17 cellular contexts compared by ENCODE assay signal in genomic region chr12:4292266-4293063, GRCh38. TPM values are rescaled to one million over a fixed set of nuclear protein-coding genes. Genes with fewer than 3 reads are reported as not detected.
A peak's percentile ranks its signal among the peaks of the same experiment; 100 is the strongest.
DNase-seq lines count a peak whose midpoint lies in the region; ATAC-seq and TF ChIP-seq lines count a peak whose summit lies in the region.
"Had no signal": no experiment of that assay in that cellular context is flagged by ENCODE, and none has a peak within 500 bp of the region (broad histone marks: within the 10 kb centered on the region; RNA-seq: fewer than 3 reads in every experiment).

No MANE protein-coding gene starts in this region.

- peaks cover 0 to 15% (median 2%) of the 10 kb centered on the region in 4 donors for H3K36me3 ChIP-seq in transverse colon

- H3K27ac Mint-ChIP-seq in activated T-helper 1 cell treated with anti-CD3 and anti-CD28 coated beads, Interleukin-12 subunit alpha, Interleukin-12 subunit beta, Interleukin-2, Interleukin-4 antibody, amounts not matched to agents 30 ng/mL and 10 ng/mL and 1 ng/mL, durations not matched to agents 14 hours and 24 hours and 36 hours, result peak overlapping the region; percentile 51

- intact Hi-C loops in left ventricle myocardium superior (cut with micrococcal nuclease), result no loop called here
- intact Hi-C loops in Right ventricle myocardium superior (cut with DNase I), result no loop called here
- intact Hi-C loops in activated T-helper 1 cell treated with anti-CD3 and anti-CD28 coated beads, Interleukin-12 subunit alpha, Interleukin-12 subunit beta, Interleukin-2, Interleukin-4 antibody, amounts not matched to agents 30 ng/mL and 10 ng/mL and 1 ng/mL, durations not matched to agents 14 hours and 24 hours and 36 hours (cut with micrococcal nuclease), result loop anchor here (2.0 kb wide), 1 partner anchor 16 kb away; no protein-coding TSS in a partner anchor
- intact Hi-C loops in transverse colon (cut with DNase I; ENCODE audit: low total_unique reads), result no loop called here

- peak; percentile 52 for DNase-seq in left ventricle myocardium superior
- DNase-seq in Right ventricle myocardium superior, result no peak
- DNase-seq in activated T-helper 1 cell treated with anti-CD3 and anti-CD28 coated beads, Interleukin-12 subunit alpha, Interleukin-12 subunit beta, Interleukin-2, Interleukin-4 antibody, amounts not matched to agents 30 ng/mL and 10 ng/mL and 1 ng/mL, durations not matched to agents 14 hours and 24 hours and 36 hours (ENCODE audit: low spot score), result no peak
- DNase-seq in mesenteric fat pad (ENCODE audit: low spot score), result peak; percentile 76
- no peak for DNase-seq in transverse colon
- DNase-seq in stimulated activated CD4-positive, alpha-beta T cell treated with anti-CD3 and anti-CD28 coated beads, Interleukin-2, amount 100 ng/mL, for 48 hours, result no peak
- DNase-seq: AML-193; colonic mucosa; DND-41; mucosa of descending colon; NCI-H1930; NK-92 treated with Interleukin-12 subunit alpha and Interleukin-12 subunit beta, amount 100 ng/mL, for 24 hours; stimulated activated CD4-positive, alpha-beta T cell treated with anti-CD3 and anti-CD28 coated beads, Interleukin-4, amount 100 ng/mL, for 1 hour; stimulated activated naive CD4-positive, alpha-beta T cell had no signal

- H3K27me3 ChIP-seq in transverse colon, result no peaks in the 10 kb centered on the region
- H3K27me3 ChIP-seq: colonic mucosa had no signal

- peaks cover 68% of the 10 kb centered on the region for H3K36me3 Mint-ChIP-seq in activated T-helper 1 cell treated with anti-CD3 and anti-CD28 coated beads, Interleukin-12 subunit alpha, Interleukin-12 subunit beta, Interleukin-2, Interleukin-4 antibody, amounts not matched to agents 30 ng/mL and 10 ng/mL and 1 ng/mL, durations not matched to agents 14 hours and 24 hours and 36 hours (ENCODE audit: low read depth)

- no peak for TF ChIP-seq CTCF in transverse colon (IDR thresholded peaks at IDR 0.05)

- no peak for ATAC-seq in left ventricle myocardium superior
- ATAC-seq in Right ventricle myocardium superior (ENCODE audit: poor library complexity), result no peak
- no peak for ATAC-seq in HG03378 (IDR thresholded peaks at IDR 0.05; ENCODE audit: unreplicated experiment)
- ATAC-seq in HG03571 (IDR thresholded peaks at IDR 0.05; ENCODE audit: unreplicated experiment), result no peak
- ATAC-seq: mucosa of descending colon had no signal

- H3K4me3 Mint-ChIP-seq in activated T-helper 1 cell treated with anti-CD3 and anti-CD28 coated beads, Interleukin-12 subunit alpha, Interleukin-12 subunit beta, Interleukin-2, Interleukin-4 antibody, amounts not matched to agents 30 ng/mL and 10 ng/mL and 1 ng/mL, durations not matched to agents 14 hours and 24 hours and 36 hours, result peak overlapping the region; percentile 37

- no peak for TF ChIP-seq POLR2A in transverse colon (IDR thresholded peaks at IDR 0.05)

- no peaks in the 10 kb centered on the region for H3K9me3 Mint-ChIP-seq in activated T-helper 1 cell treated with anti-CD3 and anti-CD28 coated beads, Interleukin-12 subunit alpha, Interleukin-12 subunit beta, Interleukin-2, Interleukin-4 antibody, amounts not matched to agents 30 ng/mL and 10 ng/mL and 1 ng/mL, durations not matched to agents 14 hours and 24 hours and 36 hours

- H3K27ac ChIP-seq in transverse colon, result peak overlapping the region; percentile 28 to 60 (median 46)
- H3K27ac ChIP-seq: colonic mucosa, KMS-11 had no signal

- H3K27me3 Mint-ChIP-seq in activated T-helper 1 cell treated with anti-CD3 and anti-CD28 coated beads, Interleukin-12 subunit alpha, Interleukin-12 subunit beta, Interleukin-2, Interleukin-4 antibody, amounts not matched to agents 30 ng/mL and 10 ng/mL and 1 ng/mL, durations not matched to agents 14 hours and 24 hours and 36 hours (ENCODE audit: insufficient read depth), result no peaks in the 10 kb centered on the region

- H3K9me3 ChIP-seq in transverse colon, result no peaks in the 10 kb centered on the region
- H3K9me3 ChIP-seq: colonic mucosa, mucosa of descending colon had no signal

- no peak for TF ChIP-seq EP300 in transverse colon (IDR thresholded peaks at IDR 0.05; ENCODE audit: low read depth)

- no peak overlapping the region for H3K4me3 ChIP-seq in transverse colon
- H3K4me3 ChIP-seq: colonic mucosa, mucosa of descending colon had no signal

- peaks cover 22 to 59% (median 35%) of the 10 kb centered on the region in 4 donors for H3K4me1 ChIP-seq in transverse colon

- in situ Hi-C loops in transverse colon (cut with MboI; ENCODE audit: low pct_ligation_motif_present in 1 of 4, low pct_unique_long_range_greater_than_20kb in 1 of 4, low sequenced_read_pairs in 3 of 4), result loop anchor here in 2 of 4 donors (25.0 kb wide), 2 partner anchors 180 to 405 kb away; no protein-coding TSS in a partner anchor

- 59 to 73% methylated on average over 5 to 17 of the region's 17 CpGs for WGBS in transverse colon (ENCODE audit: low coverage in 1 of 2), 2 donors

- peaks cover 69% of the 10 kb centered on the region for H3K4me1 Mint-ChIP-seq in activated T-helper 1 cell treated with anti-CD3 and anti-CD28 coated beads, Interleukin-12 subunit alpha, Interleukin-12 subunit beta, Interleukin-2, Interleukin-4 antibody, amounts not matched to agents 30 ng/mL and 10 ng/mL and 1 ng/mL, durations not matched to agents 14 hours and 24 hours and 36 hours (ENCODE audit: low read depth)

RNA-seq across cellular contexts. Expression of gene CCND2, which starts 18.9 kb away (rescaled TPM):
- total RNA-seq in left ventricle myocardium superior (281 TPM), Right ventricle myocardium superior (206 TPM), mesenteric fat pad (93.0 TPM), transverse colon (100 to 1,000 TPM in 1 of 4 donors, 10 to 100 TPM in 3; 32.9 to 132 (median 58.8) TPM)
- 548 and 549 TPM in 2 replicates for total RNA-seq in activated T-helper 1 cell treated with anti-CD3 and anti-CD28 coated beads, Interleukin-12 subunit alpha, Interleukin-12 subunit beta, Interleukin-2, Interleukin-4 antibody, amounts not matched to agents 30 ng/mL and 10 ng/mL and 1 ng/mL, durations not matched to agents 14 hours and 24 hours and 36 hours

RNA-seq across cellular contexts. Expression of gene TIGAR, which starts 28.5 kb away (rescaled TPM):
- 14.4 TPM for total RNA-seq in left ventricle myocardium superior
- 13.6 TPM for total RNA-seq in Right ventricle myocardium superior
- 14.4 TPM in 2 replicates for total RNA-seq in activated T-helper 1 cell treated with anti-CD3 and anti-CD28 coated beads, Interleukin-12 subunit alpha, Interleukin-12 subunit beta, Interleukin-2, Interleukin-4 antibody, amounts not matched to agents 30 ng/mL and 10 ng/mL and 1 ng/mL, durations not matched to agents 14 hours and 24 hours and 36 hours
- 13.8 TPM for total RNA-seq in mesenteric fat pad
- 10 to 100 TPM in 1 of 4 donors, 1 to 10 TPM in 3; 2.6 to 26.6 (median 4.4) TPM for total RNA-seq in transverse colon

Comparison
In these comparisons a context has a peak if more than half of its experiments do, and no peak if none do; other contexts are left out.
1. DNase-seq: peak in left ventricle myocardium superior (single experiment) and mesenteric fat pad (single experiment); none in Right ventricle myocardium superior (single experiment), activated T-helper 1 cell treated with anti-CD3 and anti-CD28 coated beads, Interleukin-12 subunit alpha, Interleukin-12 subunit beta, Interleukin-2, Interleukin-4 antibody, amounts not matched to agents 30 ng/mL and 10 ng/mL and 1 ng/mL, durations not matched to agents 14 hours and 24 hours and 36 hours (single experiment), transverse colon (single experiment) and stimulated activated CD4-positive, alpha-beta T cell treated with anti-CD3 and anti-CD28 coated beads, Interleukin-2, amount 100 ng/mL, for 48 hours (0 of 2).